ENCODE assay signal across 1 cellular context in genomic region chr11:66476173-66476840, GRCh38.
TF ChIP-seq lines count a peak whose summit lies in the region.

No MANE protein-coding gene starts in this region.

TF ChIP-seq in H1, 55 proteins besides CTCF, POLR2A, EP300 and RAD21:
- TF ChIP-seq TEAD4 (IDR thresholded peaks at IDR 0.05; ENCODE audit: low read depth, low read length) (no peak), E2F6 (IDR thresholded peaks at IDR 0.05) (no peak), SUZ12 (IDR thresholded peaks at IDR 0.05; ENCODE audit: low read length) (no peak), TAF7 (optimal IDR thresholded peaks at IDR 0.05; ENCODE audit: borderline replicate concordance, low read depth, low read length) (no peak), FOSL1 (IDR thresholded peaks at IDR 0.05; ENCODE audit: insufficient read depth, low read depth, low read length) (no peak), SAP30 (IDR thresholded peaks at IDR 0.05; ENCODE audit: insufficient read depth, insufficient replicate concordance, low read length) (no peak), MAFK (IDR thresholded peaks at IDR 0.05; ENCODE audit: low read depth, low read length) (no peak)
- TF ChIP-seq, protein P1, sequence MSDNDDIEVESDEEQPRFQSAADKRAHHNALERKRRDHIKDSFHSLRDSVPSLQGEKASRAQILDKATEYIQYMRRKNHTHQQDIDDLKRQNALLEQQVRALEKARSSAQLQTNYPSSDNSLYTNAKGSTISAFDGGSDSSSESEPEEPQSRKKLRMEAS (IDR thresholded peaks at IDR 0.05), result no peak
